Comparison of ENCODE assay signal across 1 cellular context in genomic region chr2:15788458-15789229, GRCh38.
TF ChIP-seq lines count a peak whose summit lies in the region.

No MANE protein-coding gene starts in this region.

TF ChIP-seq in H1, 55 proteins besides CTCF, POLR2A, EP300 and RAD21:
- TF ChIP-seq CHD7 (IDR thresholded peaks at IDR 0.05; ENCODE audit: insufficient replicate concordance, low read length): no peak
- no peak for TF ChIP-seq ATF3 (IDR thresholded peaks at IDR 0.05; ENCODE audit: insufficient read depth, low read depth, low read length)
- TF ChIP-seq TEAD4 (IDR thresholded peaks at IDR 0.05; ENCODE audit: low read depth, low read length): no peak
- TF ChIP-seq SP1 (IDR thresholded peaks at IDR 0.05; ENCODE audit: low read depth, low read length): no peak
- TF ChIP-seq KDM4A (IDR thresholded peaks at IDR 0.05; ENCODE audit: low read depth, low read length, severe bottlenecking): no peak
- TF ChIP-seq ZNF274 (IDR thresholded peaks at IDR 0.05; ENCODE audit: borderline replicate concordance, extremely low read depth, low read length): no peak
- no peak for TF ChIP-seq CBX5 (IDR thresholded peaks at IDR 0.05; ENCODE audit: low read depth, low read length)
- no peak for TF ChIP-seq BCL11A (IDR thresholded peaks at IDR 0.05; ENCODE audit: low read depth in 2 of 2, low read length in 2 of 2)
- no peak for TF ChIP-seq JUN (IDR thresholded peaks at IDR 0.05; ENCODE audit: low read depth, low read length)
- TF ChIP-seq POU5F1 (IDR thresholded peaks at IDR 0.05; ENCODE audit: low read depth, low read length): no peak
- no peak for TF ChIP-seq SIRT6 (IDR thresholded peaks at IDR 0.05; ENCODE audit: low read length)
- no peak for TF ChIP-seq CREB1 (IDR thresholded peaks at IDR 0.05)
TF ChIP-seq in H1: peak in this region for 0.
